In the genomic region with DNA sequence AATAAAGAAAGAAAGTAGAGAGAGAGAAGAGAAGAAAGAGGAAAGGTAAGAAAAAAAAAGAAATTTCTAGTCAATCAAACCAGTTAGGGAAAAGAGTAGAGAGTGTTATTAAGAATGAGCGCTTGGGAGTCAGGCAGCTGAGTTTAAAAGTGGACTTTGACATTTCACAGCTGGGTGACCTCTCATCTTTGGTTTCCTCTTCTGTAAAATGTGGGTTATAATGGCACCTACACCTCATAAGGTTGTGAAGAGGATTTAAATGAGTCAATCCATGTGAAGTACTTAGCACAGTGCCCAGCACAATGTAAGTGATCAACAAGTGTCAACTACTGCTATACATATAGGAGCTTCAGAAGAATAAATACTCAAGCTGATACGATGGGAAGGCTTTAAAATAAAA, we compare ENCODE assay signal across 33 cellular contexts. TPM values are rescaled to one million over a fixed set of nuclear protein-coding genes. Genes with fewer than 3 reads are reported as not detected.
DNase-seq lines count a peak whose midpoint lies in the region; ATAC-seq, FAIRE-seq and TF ChIP-seq lines count a peak whose summit lies in the region.
"Had no signal": no experiment of that assay in that cellular context is flagged by ENCODE, and none has a peak within 500 bp of the region (broad histone marks: within the 10 kb centered on the region; RNA-seq: fewer than 3 reads in every experiment).

No MANE protein-coding gene starts in this region.

- H3K27me3 ChIP-seq in uterus = peaks cover 9 to 10% of the 10 kb centered on the region in 2 donors
- H3K27me3 ChIP-seq: foreskin keratinocyte, Peyer's patch, testis had no signal

- H3K4me3 ChIP-seq in kidney (ENCODE audit: low read length in 2 of 2) = no peak overlapping the region
- no peak overlapping the region for H3K4me3 ChIP-seq in uterus
- H3K4me3 ChIP-seq: esophagus squamous epithelium, neural progenitor cell, Peyer's patch, testis had no signal

- no peak overlapping the region for H3K9ac ChIP-seq in kidney (ENCODE audit: low read length in 2 of 2)
- H3K9ac ChIP-seq: neural progenitor cell had no signal

- TF ChIP-seq POLR2A in uterus (IDR thresholded peaks at IDR 0.05) = no peak

- FAIRE-seq in kidney (lab: Jason Lieb, UNC) = peak; percentile 3
- FAIRE-seq: endometrium, islet of Langerhans, small intestine had no signal

- peaks cover 4% of the 10 kb centered on the region for H3K4me1 Mint-ChIP-seq in endothelial cell (ENCODE audit: unreplicated experiment)
- H3K4me1 Mint-ChIP-seq: brain, neural progenitor cell had no signal

- no peaks in the 10 kb centered on the region for H3K9me3 Mint-ChIP-seq in endothelial cell (ENCODE audit: unreplicated experiment)
- H3K9me3 Mint-ChIP-seq: activated naive CD4-positive, alpha-beta T cell treated with anti-CD3 and anti-CD28 coated beads, Interleukin-2, amount 10 ng/mL, durations not matched to agents 7 days and 5 days; T-helper 2 cell treated with Interferon-gamma antibody and Interleukin-4, amounts not matched to agents 5 μg/mL and 100 μg/mL, for 36 hours had no signal

- H3K4me1 ChIP-seq in kidney (ENCODE audit: control insufficient read depth in 1 of 2, insufficient read depth in 1 of 2, low read depth in 1 of 2, low read length in 2 of 2) (peaks cover 0 to 2% of the 10 kb centered on the region in 2 donors), uterus (no peaks in the 10 kb centered on the region)
- H3K4me1 ChIP-seq: Peyer's patch, testis had no signal

- DNase-seq in kidney = no peak
- no peak for DNase-seq in stimulated activated CD4-positive, alpha-beta T cell treated with anti-CD3 and anti-CD28 coated beads, Interleukin-12 subunit alpha, Interleukin-12 subunit beta, amount 100 ng/mL, for 4 hours
- no peak for DNase-seq in cerebellar nuclear complex (lab: John Stamatoyannopoulos, UW)
- DNase-seq in endothelial cell (ENCODE audit: low spot score) = no peak
- DNase-seq in uterus = no peak
- DNase-seq: activated CD4-positive, alpha-beta memory T cell treated with anti-CD3 and anti-CD28 coated beads, Interleukin-2, amount 10 ng/mL, durations not matched to agents 7 days and 5 days; activated CD4-positive, alpha-beta T cell treated with anti-CD3 and anti-CD28 coated beads for 1 hour; activated CD8-positive, alpha-beta memory T cell treated with anti-CD3 and anti-CD28 coated beads, Interleukin-2, amount 50 U/mL, for 48 hours; activated naive CD4-positive, alpha-beta T cell treated with anti-CD3 and anti-CD28 coated beads, Interleukin-2, amount 10 ng/mL, durations not matched to agents 7 days and 5 days; COR-L47; esophagus squamous epithelium; foreskin keratinocyte; head of caudate nucleus; left ventricle myocardium superior; mesendoderm; NCI-H1694 treated with DMSO at 0.1 percent for 48 hours; Peyer's patch; SHP77 treated with DMSO at 0.1 percent for 48 hours; small intestine; testis had no signal

- H3K27me3 Mint-ChIP-seq in endothelial cell (ENCODE audit: unreplicated experiment) = peaks cover 8% of the 10 kb centered on the region

- ATAC-seq in GM18511 (IDR thresholded peaks at IDR 0.05; ENCODE audit: unreplicated experiment) (peak; percentile 83), GM19025 (IDR thresholded peaks at IDR 0.05; ENCODE audit: low read depth, unreplicated experiment) (peak; percentile 59), HG02938 (IDR thresholded peaks at IDR 0.05; ENCODE audit: unreplicated experiment) (peak; percentile 88)
- ATAC-seq: foreskin keratinocyte, HCT116, left ventricle myocardium superior had no signal

- intact Hi-C loops in kidney (cut with DNase I) (no loop called here), uterus (cut with DNase I; ENCODE audit: low total_unique reads) (no loop called here)

- H3K27ac ChIP-seq in kidney (ENCODE audit: low read depth in 2 of 2, low read length in 2 of 2) (no peak overlapping the region), uterus (no peak overlapping the region)
- H3K27ac ChIP-seq: C4-2B, esophagus squamous epithelium, foreskin keratinocyte, neural progenitor cell, Peyer's patch, testis had no signal

- no peaks in the 10 kb centered on the region for H3K36me3 ChIP-seq in kidney (ENCODE audit: control insufficient read depth in 1 of 2, insufficient read depth in 2 of 2, low read length in 2 of 2)
- H3K36me3 ChIP-seq in uterus = no peaks in the 10 kb centered on the region
- H3K36me3 ChIP-seq: esophagus squamous epithelium, neural progenitor cell, Peyer's patch had no signal

- TF ChIP-seq CTCF in kidney (IDR thresholded peaks at IDR 0.05; ENCODE audit: borderline replicate concordance, extremely low read depth, insufficient read depth) (no peak), endothelial cell (IDR thresholded peaks at IDR 0.05; ENCODE audit: unreplicated experiment) (no peak), uterus (IDR thresholded peaks at IDR 0.05) (no peak)

- no peaks in the 10 kb centered on the region for H3K36me3 Mint-ChIP-seq in endothelial cell (ENCODE audit: low read depth, unreplicated experiment)
- H3K36me3 Mint-ChIP-seq: activated naive CD4-positive, alpha-beta T cell treated with anti-CD3 and anti-CD28 coated beads, Interleukin-2, amount 10 ng/mL, durations not matched to agents 7 days and 5 days; brain; neural progenitor cell had no signal

- H3K4me3 Mint-ChIP-seq in endothelial cell (ENCODE audit: unreplicated experiment) = no peak overlapping the region
- H3K4me3 Mint-ChIP-seq: activated CD4-positive, alpha-beta memory T cell treated with anti-CD3 and anti-CD28 coated beads, Interleukin-2, amount 10 ng/mL, durations not matched to agents 7 days and 5 days; activated naive CD4-positive, alpha-beta T cell treated with anti-CD3 and anti-CD28 coated beads, Interleukin-2, amount 10 ng/mL, durations not matched to agents 7 days and 5 days; brain; neural progenitor cell; stimulated activated naive CD8-positive, alpha-beta T cell treated with anti-CD3 and anti-CD28 coated beads, Interleukin-15, Interleukin-2, amounts not matched to agents 100 ng/mL and 50 ng/mL, for 24 hours; T-helper 2 cell treated with Interferon-gamma antibody and Interleukin-4, amounts not matched to agents 5 μg/mL and 100 μg/mL, for 36 hours had no signal

- no peak overlapping the region for H3K27ac Mint-ChIP-seq in endothelial cell (ENCODE audit: unreplicated experiment)
- H3K27ac Mint-ChIP-seq: activated CD4-positive, alpha-beta memory T cell treated with anti-CD3 and anti-CD28 coated beads, Interleukin-2, amount 10 ng/mL, durations not matched to agents 7 days and 5 days; activated naive CD4-positive, alpha-beta T cell treated with anti-CD3 and anti-CD28 coated beads, Interleukin-2, amount 10 ng/mL, durations not matched to agents 7 days and 5 days; brain; neural progenitor cell; stimulated activated naive CD8-positive, alpha-beta T cell treated with anti-CD3 and anti-CD28 coated beads, Interleukin-15, Interleukin-2, amounts not matched to agents 100 ng/mL and 50 ng/mL, for 24 hours; T-helper 2 cell treated with Interferon-gamma antibody and Interleukin-4, amounts not matched to agents 5 μg/mL and 100 μg/mL, for 36 hours had no signal

- H3K9me3 ChIP-seq in kidney (ENCODE audit: control insufficient read depth in 1 of 2, low read length in 2 of 2) (no peaks in the 10 kb centered on the region), uterus (no peaks in the 10 kb centered on the region)
- H3K9me3 ChIP-seq: esophagus squamous epithelium, Peyer's patch, testis had no signal

RNA-seq across cellular contexts. Expression of a gene that starts 12.2 kb away (rescaled TPM):
- total RNA-seq in kidney (2.4 TPM), endothelial cell (ENCODE audit: unreplicated experiment) (3.5 TPM), uterus (1 to 10 TPM in 3 of 4 donors, under 1 TPM in 1; 0.28 to 2.0 (median 1.5) TPM)
- 1.1 TPM for polyA plus RNA-seq in kidney (ENCODE audit: insufficient read depth, low read depth, low replicate concordance)
- total RNA-seq: cerebellum, left ventricle myocardium superior had no signal

RNA-seq across cellular contexts. Expression of a gene that starts 18.8 kb away (rescaled TPM):
- 2.9 TPM for total RNA-seq in kidney
- polyA plus RNA-seq in kidney (ENCODE audit: insufficient read depth, low read depth, low replicate concordance) = 1.3 TPM
- total RNA-seq in endothelial cell (ENCODE audit: unreplicated experiment) = 1.1 TPM
- 1 to 10 TPM in 2 of 4 donors, not detected in 2; 1.8 to 6.5 TPM for total RNA-seq in uterus
- total RNA-seq: activated CD4-positive, alpha-beta memory T cell treated with anti-CD3 and anti-CD28 coated beads, Interleukin-2, amount 10 ng/mL, durations not matched to agents 7 days and 5 days; cerebellum; HT1080 had no signal

RNA-seq across cellular contexts. Expression of a gene that starts 46.9 kb away (rescaled TPM):
- total RNA-seq in kidney (11.2 TPM), endothelial cell (ENCODE audit: unreplicated experiment) (0.31 TPM), uterus (1 to 10 TPM in 1 of 4 donors, under 1 TPM in 2, not detected in 1; 0.14 to 7.7 (median 0.26) TPM)
- 13.0 TPM for polyA plus RNA-seq in kidney (ENCODE audit: insufficient read depth, low read depth, low replicate concordance)
- total RNA-seq: cerebellum had no signal

RNA-seq across cellular contexts. Expression of a gene that starts 59.8 kb away (rescaled TPM):
- 38.0 TPM for total RNA-seq in kidney
- 19.4 TPM for polyA plus RNA-seq in kidney (ENCODE audit: insufficient read depth, low read depth, low replicate concordance)
- 0.59 TPM for total RNA-seq in endothelial cell (ENCODE audit: unreplicated experiment)
- total RNA-seq in uterus = 10 to 100 TPM; 10.7 to 61.0 (median 18.9) TPM
- total RNA-seq: activated CD4-positive, alpha-beta memory T cell treated with anti-CD3 and anti-CD28 coated beads, Interleukin-2, amount 10 ng/mL, durations not matched to agents 7 days and 5 days; cerebellum; left ventricle myocardium superior had no signal
